ENCODE assay signal across 10 cellular contexts in the genomic region with DNA sequence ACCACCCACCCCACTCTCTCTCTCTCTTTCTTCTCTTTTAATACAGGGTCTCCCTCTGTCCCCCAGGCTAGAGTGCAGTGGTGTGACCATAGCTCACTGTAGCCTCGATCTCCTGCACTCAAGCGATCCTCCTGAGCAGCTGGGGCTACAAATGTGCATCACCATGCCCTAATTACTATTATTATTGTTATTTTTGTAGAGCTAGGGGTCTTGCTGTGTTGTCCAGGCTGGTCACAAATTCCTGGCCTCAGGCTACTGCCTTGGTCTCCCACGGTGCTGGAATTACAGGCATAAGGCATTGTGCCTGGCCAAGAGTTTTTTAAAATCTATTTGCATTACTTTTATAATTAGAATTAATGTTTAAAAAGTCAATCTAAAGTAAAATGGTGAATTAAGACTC. TPM values are rescaled to one million over a fixed set of nuclear protein-coding genes. Genes with fewer than 3 reads are reported as not detected.
"Had no signal": no experiment of that assay in that cellular context is flagged by ENCODE, and none has a peak within 500 bp of the region (broad histone marks: within the 10 kb centered on the region; RNA-seq: fewer than 3 reads in every experiment).

No MANE protein-coding gene starts in this region.

- H3K4me1 Mint-ChIP-seq: GM23338, H9 had no signal

- FAIRE-seq: H1, H54, HTR-8/SVneo had no signal

- H3K9me3 Mint-ChIP-seq: GM23338, H9, HFFc6 had no signal

- ATAC-seq: GM23338 had no signal

- H3K27ac ChIP-seq: KMS-11 had no signal

- H3K9ac ChIP-seq: KMS-11 had no signal

- H3K27ac Mint-ChIP-seq: GM23338, HFFc6 had no signal

- H3K4me2 ChIP-seq: GM23338, KMS-11 had no signal

- H2AFZ ChIP-seq: GM23338 had no signal

- DNase-seq: H9, HCEC 1CT, HFFc6, IMR-90, KBM-7 had no signal

- H3K4me3 Mint-ChIP-seq: GM23338, H9, HFFc6 had no signal

- H3K4me3 ChIP-seq: GM23338 had no signal

RNA-seq across cellular contexts. Expression of a gene that starts 59.6 kb away (rescaled TPM):
- total RNA-seq: GM23338 had no signal
- polyA plus RNA-seq: GM23338 had no signal
